15 cellular contexts compared by ENCODE assay signal in the genomic region with DNA sequence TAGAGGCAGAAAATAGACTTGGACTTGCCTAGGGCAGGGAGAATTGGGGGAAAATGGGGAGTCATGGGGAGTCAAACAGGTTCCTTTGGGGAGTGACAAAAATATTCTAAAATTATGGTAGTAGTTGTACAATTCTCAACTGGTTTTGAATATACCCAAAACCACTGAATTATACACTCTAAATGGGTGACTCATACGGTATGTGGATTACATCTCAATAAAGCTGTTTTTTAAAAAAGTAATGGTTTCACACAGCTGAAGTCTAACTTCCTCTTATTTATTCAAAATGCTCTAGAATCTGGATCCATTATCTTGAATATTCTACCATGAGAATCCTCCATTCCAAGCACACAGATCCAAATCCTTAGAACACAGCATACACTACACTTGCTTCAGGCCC. TPM values are rescaled to one million over a fixed set of nuclear protein-coding genes. Genes with fewer than 3 reads are reported as not detected.
DNase-seq lines count a peak whose midpoint lies in the region; ATAC-seq and TF ChIP-seq lines count a peak whose summit lies in the region.
"Had no signal": no experiment of that assay in that cellular context is flagged by ENCODE, and none has a peak within 500 bp of the region (broad histone marks: within the 10 kb centered on the region; RNA-seq: fewer than 3 reads in every experiment).

No MANE protein-coding gene starts in this region.

- intact Hi-C loops in PC-9 (cut with micrococcal nuclease; ENCODE audit: unreplicated experiment) = no loop called here

- peaks cover 12% of the 10 kb centered on the region; the same call in 1 of the 2 replicates for H3F3A ChIP-seq in GM23248 (ENCODE audit: insufficient read depth)
- H3F3A ChIP-seq in PC-9 (ENCODE audit: insufficient read depth, low read depth) = no peaks in the 10 kb centered on the region

- H3K9ac ChIP-seq in GM23248 (no peak overlapping the region), fibroblast of lung (ENCODE audit: insufficient read depth, low read length) (no peak overlapping the region)

- H3K9me2 ChIP-seq in GM23248 (ENCODE audit: insufficient read depth) (no peaks in the 10 kb centered on the region), PC-9 (ENCODE audit: insufficient read depth) (no peaks in the 10 kb centered on the region)

- TF ChIP-seq CTCF in fibroblast of lung (conservative IDR thresholded peaks at IDR 0.05 in 1 of 2, IDR thresholded peaks at IDR 0.05 in 1 of 2; ENCODE audit: low read depth in 1 of 2, low read length in 2 of 2) (no peak), PC-9 (conservative IDR thresholded peaks at IDR 0.05) (no peak)

- BruUV-seq in PC-9 (replicated peaks; lab: Mats Ljungman, UMichigan) = no TSS peak

- 0 out of 2 replicates have a peak overlapping the region, but pooled peaks have one; percentile 1 for H3K27ac ChIP-seq in ACC112 (ENCODE audit: low read depth, low read length)
- no peak overlapping the region for H3K27ac ChIP-seq in GM23248
- H3K27ac ChIP-seq in fibroblast of lung (ENCODE audit: insufficient read depth, low read length) = no peak overlapping the region
- H3K27ac ChIP-seq in PC-9 = no peak overlapping the region

- no peak overlapping the region for H3K4me2 ChIP-seq in GM23248 (ENCODE audit: unreplicated experiment)
- H3K4me2 ChIP-seq in fibroblast of lung (ENCODE audit: extremely low read depth, insufficient read depth, low read length) = peak overlapping the region; percentile 35
- no peak overlapping the region for H3K4me2 ChIP-seq in PC-9

- DNase-seq in GM23248 (peak; percentile 52), OCI-M1 (lab: John Stamatoyannopoulos, UW) (peak; percentile 78), fibroblast of lung (ENCODE audit: low read depth in 2 of 2) (peak; percentile 37 to 54), PC-9 (no peak), cerebellar nuclear complex (lab: John Stamatoyannopoulos, UW) (no peak)
- DNase-seq: activated CD4-positive, alpha-beta T cell treated with anti-CD3 and anti-CD28 coated beads, Interleukin-2, amount 10 ng/mL, durations not matched to agents 24 days and 14 days; activated naive CD8-positive, alpha-beta T cell treated with anti-CD3 and anti-CD28 coated beads, Interleukin-2, amount 10 ng/mL, durations not matched to agents 7 days and 5 days; activated T-cell treated with anti-CD3 and anti-CD28 coated beads, Interleukin-2, amount 50 U/mL, for 1 hour; DMS 273 treated with DMSO at 0.1 percent for 48 hours; effector memory CD8-positive, alpha-beta T cell; MM.1S; NCI-H2107 had no signal

- H3K9me3 ChIP-seq in GM23248 (ENCODE audit: low read depth) (no peaks in the 10 kb centered on the region), fibroblast of lung (ENCODE audit: control insufficient read depth, insufficient read depth, low read depth, low read length) (no peaks in the 10 kb centered on the region), PC-9 (ENCODE audit: insufficient read depth, low read depth) (no peaks in the 10 kb centered on the region)

- peaks cover 82% of the 10 kb centered on the region for H3K79me2 ChIP-seq in ACC112 (ENCODE audit: control insufficient read depth, insufficient read depth, low read length, unreplicated experiment)
- H3K79me2 ChIP-seq in GM23248 (ENCODE audit: insufficient read depth) = peaks cover 100% of the 10 kb centered on the region
- H3K79me2 ChIP-seq in fibroblast of lung (ENCODE audit: control insufficient read depth, insufficient read depth, low read length) = peaks cover 74% of the 10 kb centered on the region
- peaks cover 85% of the 10 kb centered on the region for H3K79me2 ChIP-seq in PC-9 (ENCODE audit: low read depth)

- H3K36me3 ChIP-seq in ACC112 (ENCODE audit: insufficient read depth, low read length) = peaks cover 21% of the 10 kb centered on the region
- peaks cover 23% of the 10 kb centered on the region for H3K36me3 ChIP-seq in GM23248 (ENCODE audit: low read depth)
- H3K36me3 ChIP-seq in fibroblast of lung (ENCODE audit: control insufficient read depth, insufficient read depth, low read length) = peaks cover 3% of the 10 kb centered on the region
- peaks cover 10% of the 10 kb centered on the region; the same call in 1 of the 2 replicates for H3K36me3 ChIP-seq in PC-9 (ENCODE audit: low read depth)

- H3K4me3 ChIP-seq in ACC112 (ENCODE audit: low read depth, low read length) (no peak overlapping the region), GM23248 (no peak overlapping the region), fibroblast of lung (replicated peaks in 1 of 4; ENCODE audit: control extremely low read depth in 1 of 4, insufficient read depth in 1 of 4, low read depth in 3 of 4, low read length in 4 of 4) (no peak overlapping the region), PC-9 (no peak overlapping the region)

- H3K4me1 ChIP-seq in ACC112 (ENCODE audit: control insufficient read depth, insufficient read depth, low read length, unreplicated experiment) (peaks cover 14% of the 10 kb centered on the region), GM23248 (ENCODE audit: insufficient read depth) (0 out of 2 replicates have a peak, but pooled peaks cover 18% of the 10 kb centered on the region), fibroblast of lung (ENCODE audit: control insufficient read depth, extremely low read depth, insufficient read depth, low read length) (peaks cover 3% of the 10 kb centered on the region), PC-9 (replicated peaks; ENCODE audit: insufficient read depth) (no peaks in the 10 kb centered on the region)

- H2AFZ ChIP-seq in ACC112 (ENCODE audit: low read length, unreplicated experiment) (no peak overlapping the region), GM23248 (no peak overlapping the region), fibroblast of lung (ENCODE audit: low read length) (no peak overlapping the region), PC-9 (no peak overlapping the region)

- 91 to 97% methylated on average over 1 of the region's 1 CpG for WGBS in GM23248 (ENCODE audit: low coverage in 1 of 2, low lambda C conversion rate in 2 of 2, missing lambda C conversion rate in 2 of 2), 2 experiments

- in situ Hi-C loops in GM23248 (cut with MboI) = no loop called here

- H3K27me3 ChIP-seq in ACC112 (ENCODE audit: insufficient read depth, low read length) = no peaks in the 10 kb centered on the region
- no peaks in the 10 kb centered on the region for H3K27me3 ChIP-seq in GM23248 (replicated peaks; ENCODE audit: insufficient read depth)
- no peaks in the 10 kb centered on the region for H3K27me3 ChIP-seq in fibroblast of lung (ENCODE audit: control insufficient read depth, insufficient read depth, low read length)
- no peaks in the 10 kb centered on the region for H3K27me3 ChIP-seq in PC-9 (ENCODE audit: insufficient read depth, low read depth)

- ATAC-seq in GM21529 (IDR thresholded peaks at IDR 0.05; ENCODE audit: unreplicated experiment) = no peak
- no peak for ATAC-seq in GM21381 (IDR thresholded peaks at IDR 0.05; ENCODE audit: unreplicated experiment)
- ATAC-seq: effector memory CD8-positive, alpha-beta T cell had no signal

- 0 out of 2 replicates have a peak, but pooled peaks cover 6% of the 10 kb centered on the region for H4K20me1 ChIP-seq in GM23248 (ENCODE audit: insufficient read depth)
- H4K20me1 ChIP-seq in fibroblast of lung (ENCODE audit: control insufficient read depth, extremely low read depth, insufficient read depth, low read length) = no peaks in the 10 kb centered on the region
- H4K20me1 ChIP-seq in PC-9 (ENCODE audit: insufficient read depth) = peaks cover 24% of the 10 kb centered on the region

- CTCF ChIA-PET in PC-9 (lab: Charles Lee) = no interaction called here

- POLR2A ChIA-PET in PC-9 (lab: Charles Lee; ENCODE audit: unreplicated experiment) = no interaction called here

RNA-seq across cellular contexts. Expression of a gene that starts 11.1 kb away (rescaled TPM):
- total RNA-seq in GM23248 (2014; rRNA removed; shearing (Covaris generic)) = 43.1 and 65.5 TPM in 2 replicates
- polyA plus RNA-seq in GM23248 (2016; fragmentation: Nextera tagmentation; extraction: Ambion mirVana) (22.0 and 24.0 TPM in 2 replicates), fibroblast of lung (64.9 and 67.0 TPM in 2 replicates)
- total RNA-seq in fibroblast of lung (32.6 and 53.5 TPM in 2 replicates), PC-9 (2021) (52.6 and 63.2 TPM in 2 replicates)
- polyA plus RNA-seq in fibroblast of lung (2012) = 40.6 and 47.6 TPM in 2 replicates
- 68.3 and 68.4 TPM in 2 replicates for polyA minus RNA-seq in fibroblast of lung (ENCODE audit: low replicate concordance)

Comparison
In these comparisons a context has a peak if more than half of its experiments do, and no peak if none do; other contexts are left out.
1. DNase-seq: peak in GM23248 (single experiment), OCI-M1 (single experiment) and fibroblast of lung (2 of 2); none in PC-9 (0 of 2) and cerebellar nuclear complex (0 of 2).